In the genomic region with DNA sequence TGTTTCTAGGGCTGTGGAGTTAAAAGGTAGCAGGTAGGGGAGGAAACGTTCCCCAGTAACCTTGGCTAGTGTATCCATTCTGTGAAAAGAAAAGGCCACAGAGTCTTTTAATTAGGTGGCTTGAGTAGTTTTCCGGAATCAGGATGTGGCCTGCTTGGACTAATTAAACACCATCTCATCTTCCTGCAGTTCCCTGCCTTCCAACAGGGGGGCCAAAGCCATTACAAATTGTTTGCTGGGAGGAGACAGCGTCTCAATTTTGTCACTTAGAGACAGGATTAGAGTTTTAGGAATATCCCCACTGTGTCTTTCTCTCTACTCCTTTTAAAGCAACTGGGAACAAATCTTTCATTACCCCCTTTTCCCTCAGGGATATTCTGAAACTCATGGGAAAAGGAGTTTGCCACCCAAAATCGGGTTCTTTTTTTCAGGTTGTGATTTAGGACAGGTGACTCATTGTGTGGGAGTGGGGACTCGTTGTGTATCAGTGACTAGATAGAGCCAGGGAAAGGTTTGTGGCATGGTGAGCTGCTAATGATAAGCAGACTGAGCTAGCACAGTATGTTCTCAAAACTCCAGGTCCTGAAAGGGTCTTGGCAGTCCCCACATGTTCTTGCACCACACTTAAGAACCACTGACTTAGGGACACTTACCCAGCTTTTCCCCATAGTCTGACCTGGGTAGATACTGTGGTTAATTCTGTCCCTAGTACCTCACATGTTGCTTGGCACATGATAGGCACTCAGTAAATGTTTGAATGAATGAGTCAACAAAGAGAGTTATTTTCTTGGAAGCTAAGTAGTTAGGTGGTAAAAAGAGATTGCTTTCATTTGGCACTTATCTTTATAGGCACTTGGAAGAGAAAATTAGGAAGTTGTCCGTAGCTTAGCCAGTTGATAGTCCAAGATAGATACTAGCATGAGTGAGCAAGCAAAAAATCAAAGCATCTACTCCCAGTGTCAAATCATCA, we compare ENCODE assay signal across 7 cellular contexts. TPM values are rescaled to one million over a fixed set of nuclear protein-coding genes. Genes with fewer than 3 reads are reported as not detected.
DNase-seq lines count a peak whose midpoint lies in the region; ATAC-seq and TF ChIP-seq lines count a peak whose summit lies in the region.

No MANE protein-coding gene starts in this region.

- no peak overlapping the region for H3K4me3 Mint-ChIP-seq in type B pancreatic cell

- H3K4me1 ChIP-seq in esophagus muscularis mucosa (peaks cover 53 to 72% (median 55%) of the 10 kb centered on the region in 4 donors), lung (ENCODE audit: control insufficient read depth in 2 of 2, insufficient read depth in 2 of 2, low read length in 2 of 2) (peaks cover 12 to 34% of the 10 kb centered on the region in 2 donors)

- TF ChIP-seq CTCF in esophagus muscularis mucosa (IDR thresholded peaks at IDR 0.05) (no peak), lung (IDR thresholded peaks at IDR 0.05; ENCODE audit: control extremely low read depth, extremely low read depth) (no peak), type B pancreatic cell (conservative IDR thresholded peaks at IDR 0.05) (no peak)

- H3K27me3 Mint-ChIP-seq in type B pancreatic cell, result no peaks in the 10 kb centered on the region

- H3K27me3 ChIP-seq in esophagus muscularis mucosa (no peaks in the 10 kb centered on the region), lung (ENCODE audit: control insufficient read depth, insufficient read depth) (no peaks in the 10 kb centered on the region)

- H3K27ac Mint-ChIP-seq in type B pancreatic cell, result peak overlapping the region; percentile 61

- H3K9me3 ChIP-seq in esophagus muscularis mucosa (no peaks in the 10 kb centered on the region), lung (ENCODE audit: control insufficient read depth in 2 of 2, insufficient read depth in 1 of 2, low read length in 1 of 2) (no peaks in the 10 kb centered on the region)

- H3K36me3 Mint-ChIP-seq in type B pancreatic cell, result peaks cover 28% of the 10 kb centered on the region

- 69% methylated on average over 6 of the region's 6 CpGs for WGBS in esophagus muscularis mucosa
- whole genome bisulfite sequencing in lung, 2 donors, result 49 to 72% methylated on average over 6 of the region's 6 CpGs

- peaks cover 6% of the 10 kb centered on the region for H3K4me1 Mint-ChIP-seq in type B pancreatic cell (ENCODE audit: unreplicated experiment)

- intact Hi-C loops in esophagus muscularis mucosa (cut with DNase I), result no loop called here

- peak overlapping the region; percentile 46 to 69 (median 64) for H3K27ac ChIP-seq in esophagus muscularis mucosa (replicated peaks in 1 of 4)
- H3K27ac ChIP-seq in lung (ENCODE audit: low read depth in 1 of 2, low read length in 1 of 2), result peak overlapping the region; percentile 83 to 92

- ATAC-seq in lung (ENCODE audit: insufficient read depth, low FRiP score) (peak; percentile 46), SK-N-SH treated with all-trans-retinoic acid at 6 μM for 48 hours (no peak)

- TF ChIP-seq POLR2A in esophagus muscularis mucosa (IDR thresholded peaks at IDR 0.05; ENCODE audit: low read depth), result no peak

- H3K4me3 ChIP-seq in esophagus muscularis mucosa, result no peak overlapping the region
- no peak overlapping the region for H3K4me3 ChIP-seq in lung

- TF ChIP-seq EP300 in esophagus muscularis mucosa (IDR thresholded peaks at IDR 0.05), result no peak

- H3K36me3 ChIP-seq in esophagus muscularis mucosa (peaks cover 34 to 94% (median 79%) of the 10 kb centered on the region in 4 donors), lung (ENCODE audit: control insufficient read depth in 2 of 2, insufficient read depth in 2 of 2, low read length in 2 of 2) (peaks cover 33 to 36% of the 10 kb centered on the region in 2 donors)

- DNase-seq in esophagus muscularis mucosa (ENCODE audit: extremely low spot score) (no peak), lung (ENCODE audit: low spot score) (peak; percentile 58), type B pancreatic cell (ENCODE audit: extremely low spot score, unreplicated experiment) (no peak), AG08396 (ENCODE audit: low spot score) (no peak)
- DNase-seq in activated T-cell treated with anti-CD3 and anti-CD28 coated beads, Interleukin-2, amount 50 U/mL, for 1 hour, result no peak

- H3K9me3 Mint-ChIP-seq in type B pancreatic cell, result no peaks in the 10 kb centered on the region

TF ChIP-seq in PFSK-1, 5 proteins besides CTCF, POLR2A, EP300 and RAD21:
- TF ChIP-seq TAF1 (IDR thresholded peaks at IDR 0.05; ENCODE audit: borderline replicate concordance, insufficient read depth, low read length), result 0 out of 2 replicates have a peak, but pooled peaks have one; percentile 12
- TF ChIP-seq, protein P1, sequence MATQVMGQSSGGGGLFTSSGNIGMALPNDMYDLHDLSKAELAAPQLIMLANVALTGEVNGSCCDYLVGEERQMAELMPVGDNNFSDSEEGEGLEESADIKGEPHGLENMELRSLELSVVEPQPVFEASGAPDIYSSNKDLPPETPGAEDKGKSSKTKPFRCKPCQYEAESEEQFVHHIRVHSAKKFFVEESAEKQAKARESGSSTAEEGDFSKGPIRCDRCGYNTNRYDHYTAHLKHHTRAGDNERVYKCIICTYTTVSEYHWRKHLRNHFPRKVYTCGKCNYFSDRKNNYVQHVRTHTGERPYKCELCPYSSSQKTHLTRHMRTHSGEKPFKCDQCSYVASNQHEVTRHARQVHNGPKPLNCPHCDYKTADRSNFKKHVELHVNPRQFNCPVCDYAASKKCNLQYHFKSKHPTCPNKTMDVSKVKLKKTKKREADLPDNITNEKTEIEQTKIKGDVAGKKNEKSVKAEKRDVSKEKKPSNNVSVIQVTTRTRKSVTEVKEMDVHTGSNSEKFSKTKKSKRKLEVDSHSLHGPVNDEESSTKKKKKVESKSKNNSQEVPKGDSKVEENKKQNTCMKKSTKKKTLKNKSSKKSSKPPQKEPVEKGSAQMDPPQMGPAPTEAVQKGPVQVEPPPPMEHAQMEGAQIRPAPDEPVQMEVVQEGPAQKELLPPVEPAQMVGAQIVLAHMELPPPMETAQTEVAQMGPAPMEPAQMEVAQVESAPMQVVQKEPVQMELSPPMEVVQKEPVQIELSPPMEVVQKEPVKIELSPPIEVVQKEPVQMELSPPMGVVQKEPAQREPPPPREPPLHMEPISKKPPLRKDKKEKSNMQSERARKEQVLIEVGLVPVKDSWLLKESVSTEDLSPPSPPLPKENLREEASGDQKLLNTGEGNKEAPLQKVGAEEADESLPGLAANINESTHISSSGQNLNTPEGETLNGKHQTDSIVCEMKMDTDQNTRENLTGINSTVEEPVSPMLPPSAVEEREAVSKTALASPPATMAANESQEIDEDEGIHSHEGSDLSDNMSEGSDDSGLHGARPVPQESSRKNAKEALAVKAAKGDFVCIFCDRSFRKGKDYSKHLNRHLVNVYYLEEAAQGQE (IDR thresholded peaks at IDR 0.05; ENCODE audit: insufficient read depth in 1 of 2, low read depth in 2 of 2, low read length in 2 of 2), result 0 out of 4 replicates have a peak, but pooled peaks of 1 of the 2 experiments have one; percentile 30
- TF ChIP-seq POLR2AphosphoS5 (IDR thresholded peaks at IDR 0.05; ENCODE audit: low read depth, low read length), result no peak
- no peak for TF ChIP-seq FOXP2 (optimal IDR thresholded peaks at IDR 0.05; ENCODE audit: borderline replicate concordance, extremely low read depth, extremely low read length, insufficient read depth)

TF ChIP-seq in SK-N-SH treated with all-trans-retinoic acid at 6 μM for 48 hours, 23 proteins besides CTCF, POLR2A, EP300 and RAD21 (continues in another document):
- TF ChIP-seq, protein P2, sequence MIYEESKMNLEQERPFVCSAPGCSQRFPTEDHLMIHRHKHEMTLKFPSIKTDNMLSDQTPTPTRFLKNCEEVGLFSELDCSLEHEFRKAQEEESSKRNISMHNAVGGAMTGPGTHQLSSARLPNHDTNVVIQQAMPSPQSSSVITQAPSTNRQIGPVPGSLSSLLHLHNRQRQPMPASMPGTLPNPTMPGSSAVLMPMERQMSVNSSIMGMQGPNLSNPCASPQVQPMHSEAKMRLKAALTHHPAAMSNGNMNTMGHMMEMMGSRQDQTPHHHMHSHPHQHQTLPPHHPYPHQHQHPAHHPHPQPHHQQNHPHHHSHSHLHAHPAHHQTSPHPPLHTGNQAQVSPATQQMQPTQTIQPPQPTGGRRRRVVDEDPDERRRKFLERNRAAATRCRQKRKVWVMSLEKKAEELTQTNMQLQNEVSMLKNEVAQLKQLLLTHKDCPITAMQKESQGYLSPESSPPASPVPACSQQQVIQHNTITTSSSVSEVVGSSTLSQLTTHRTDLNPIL (CRISPR knock-in tag; IDR thresholded peaks at IDR 0.05; ENCODE audit: low read depth), result no peak
- TF ChIP-seq, protein P3, sequence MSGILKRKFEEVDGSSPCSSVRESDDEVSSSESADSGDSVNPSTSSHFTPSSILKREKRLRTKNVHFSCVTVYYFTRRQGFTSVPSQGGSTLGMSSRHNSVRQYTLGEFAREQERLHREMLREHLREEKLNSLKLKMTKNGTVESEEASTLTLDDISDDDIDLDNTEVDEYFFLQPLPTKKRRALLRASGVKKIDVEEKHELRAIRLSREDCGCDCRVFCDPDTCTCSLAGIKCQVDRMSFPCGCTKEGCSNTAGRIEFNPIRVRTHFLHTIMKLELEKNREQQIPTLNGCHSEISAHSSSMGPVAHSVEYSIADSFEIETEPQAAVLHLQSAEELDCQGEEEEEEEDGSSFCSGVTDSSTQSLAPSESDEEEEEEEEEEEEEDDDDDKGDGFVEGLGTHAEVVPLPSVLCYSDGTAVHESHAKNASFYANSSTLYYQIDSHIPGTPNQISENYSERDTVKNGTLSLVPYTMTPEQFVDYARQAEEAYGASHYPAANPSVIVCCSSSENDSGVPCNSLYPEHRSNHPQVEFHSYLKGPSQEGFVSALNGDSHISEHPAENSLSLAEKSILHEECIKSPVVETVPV (CRISPR knock-in tag; IDR thresholded peaks at IDR 0.05), result no peak
- no peak for TF ChIP-seq TCF4 (CRISPR knock-in tag; IDR thresholded peaks at IDR 0.05; ENCODE audit: borderline replicate concordance)
- no peak for TF ChIP-seq BACH2 (CRISPR knock-in tag; IDR thresholded peaks at IDR 0.05; ENCODE audit: borderline replicate concordance)

RNA-seq across cellular contexts. Expression of a gene that starts 22.5 kb away (rescaled TPM):
- polyA plus RNA-seq in PFSK-1 (2012; ENCODE audit: insufficient read length, low read depth), result 39.9 TPM
- 10 to 100 TPM; 32.3 to 45.5 (median 38.9) TPM for total RNA-seq in esophagus muscularis mucosa
- total RNA-seq in lung, result 10 to 100 TPM; 63.5 to 70.4 TPM
- polyA plus RNA-seq in lung, result 10 to 100 TPM; 31.3 to 38.6 TPM
- total RNA-seq in type B pancreatic cell (ENCODE audit: low replicate concordance), result 70.3 and 90.8 TPM in 2 replicates

RNA-seq across cellular contexts. Expression of a gene that starts 24.9 kb away (rescaled TPM):
- polyA plus RNA-seq in PFSK-1 (2012; ENCODE audit: insufficient read length, low read depth), result 6.9 TPM
- total RNA-seq in esophagus muscularis mucosa, result 10 to 100 TPM; 12.9 to 29.5 (median 19.9) TPM
- 100 to 1,000 TPM in 1 of 2 donors, 10 to 100 TPM in 1; 15.8 to 162 TPM for total RNA-seq in lung
- 100 to 1,000 TPM in 1 of 2 donors, 10 to 100 TPM in 1; 53.9 to 223 TPM for polyA plus RNA-seq in lung
- 20.6 and 22.1 TPM in 2 replicates for total RNA-seq in type B pancreatic cell (ENCODE audit: low replicate concordance)
